ENCODE assay signal across 1 cellular context in genomic region chrX:49915352-49916222, GRCh38.
TF ChIP-seq lines count a peak whose summit lies in the region.

No MANE protein-coding gene starts in this region.

TF ChIP-seq in IMR-90, 13 proteins besides CTCF, POLR2A, EP300 and RAD21:
- TF ChIP-seq SMC3 (IDR thresholded peaks at IDR 0.05; ENCODE audit: low read depth, low read length) (peak; percentile 65), CHD1 (IDR thresholded peaks at IDR 0.05; ENCODE audit: low read depth, low read length) (no peak)
